In genomic region chr11:47163898-47164297, GRCh38 we compare ENCODE assay signal across 16 cellular contexts. TPM values are rescaled to one million over a fixed set of nuclear protein-coding genes. Genes with fewer than 3 reads are reported as not detected.
DNase-seq lines count a peak whose midpoint lies in the region; ATAC-seq, FAIRE-seq and TF ChIP-seq lines count a peak whose summit lies in the region.
"Had no signal": no experiment of that assay in that cellular context is flagged by ENCODE, and none has a peak within 500 bp of the region (broad histone marks: within the 10 kb centered on the region; RNA-seq: fewer than 3 reads in every experiment).

No MANE protein-coding gene starts in this region.

- no peak for ATAC-seq in T-helper 17 cell
- ATAC-seq in stimulated activated effector memory CD8-positive, alpha-beta T cell treated with anti-CD3 and anti-CD28 coated beads, Interleukin-12 subunit alpha, Interleukin-12 subunit beta, amount 100 ng/mL, for 72 hours: no peak
- ATAC-seq in left lung: no peak
- ATAC-seq: GM12878 had no signal

- no peaks in the 10 kb centered on the region for H3K27me3 Mint-ChIP-seq in T-helper 17 cell

- H3K4me1 ChIP-seq in left lung: no peaks in the 10 kb centered on the region

- intact Hi-C loops in left lung (cut with DNase I): loop anchor here in 1 of 2 donors (5.0 kb wide), 1 partner anchor 277 kb away; no protein-coding TSS in a partner anchor

- H3K27ac Mint-ChIP-seq in T-helper 17 cell: peak overlapping the region; percentile 11
- peak overlapping the region; percentile 50 for H3K27ac Mint-ChIP-seq in stimulated activated effector memory CD8-positive, alpha-beta T cell treated with anti-CD3 and anti-CD28 coated beads, Interleukin-12 subunit alpha, Interleukin-12 subunit beta, amount 100 ng/mL, for 72 hours
- H3K27ac Mint-ChIP-seq: CD4-positive, CD25-positive, alpha-beta regulatory T cell; HFFc6 had no signal

- H3K36me3 ChIP-seq in left lung: peaks cover 4 to 68% of the 10 kb centered on the region in 2 donors

- DNase-seq in GM12892 (ENCODE audit: insufficient read length) (no peak), T-helper 17 cell (no peak), erythroblast (lab: John Stamatoyannopoulos, UW) (no peak), left lung (no peak), GM19238 (ENCODE audit: insufficient read length, low spot score) (no peak)
- DNase-seq in stimulated activated effector memory CD8-positive, alpha-beta T cell treated with anti-CD3 and anti-CD28 coated beads, Interleukin-12 subunit alpha, Interleukin-12 subunit beta, amount 100 ng/mL, for 72 hours (ENCODE audit: low spot score in 2 of 2): no peak
- no peak for DNase-seq in activated CD4-positive, CD25-positive, alpha-beta regulatory T cell treated with anti-CD3 and anti-CD28 coated beads, Interleukin-2, amount 50 U/mL, for 72 hours
- DNase-seq: ACHN; CD4-positive, CD25-positive, alpha-beta regulatory T cell; DMS53; HCEC 1CT; HFFc6 had no signal

- no peaks in the 10 kb centered on the region for H3K36me3 Mint-ChIP-seq in T-helper 17 cell (ENCODE audit: low read depth)
- H3K36me3 Mint-ChIP-seq in stimulated activated effector memory CD8-positive, alpha-beta T cell treated with anti-CD3 and anti-CD28 coated beads, Interleukin-12 subunit alpha, Interleukin-12 subunit beta, amount 100 ng/mL, for 72 hours: peaks cover 72% of the 10 kb centered on the region

- TF ChIP-seq CTCF in left lung (IDR thresholded peaks at IDR 0.05): no peak

- FAIRE-seq in GM12892 (lab: Jason Lieb, UNC): no peak
- FAIRE-seq: GM12878, GM19239, HTR-8/SVneo had no signal

- no peaks in the 10 kb centered on the region for H3K9me3 Mint-ChIP-seq in stimulated activated effector memory CD8-positive, alpha-beta T cell treated with anti-CD3 and anti-CD28 coated beads, Interleukin-12 subunit alpha, Interleukin-12 subunit beta, amount 100 ng/mL, for 72 hours
- H3K9me3 Mint-ChIP-seq: CD4-positive, CD25-positive, alpha-beta regulatory T cell; HFFc6 had no signal

- H3K4me3 ChIP-seq in left lung: no peak overlapping the region
- H3K4me3 ChIP-seq: BLaER1 treated with 17β-estradiol and CSF1 and Interleukin-3, amounts not matched to agents 10 nM and 100 nM; GM12878 had no signal

- no peaks in the 10 kb centered on the region for H3K27me3 ChIP-seq in left lung
- H3K27me3 ChIP-seq: BLaER1 treated with 17β-estradiol and CSF1 and Interleukin-3, amounts not matched to agents 10 nM and 100 nM had no signal

- H3K27ac ChIP-seq in left lung: no peak overlapping the region
- H3K27ac ChIP-seq: BLaER1 treated with 17β-estradiol and CSF1 and Interleukin-3, amounts not matched to agents 10 nM and 100 nM had no signal

- no peaks in the 10 kb centered on the region for H3K4me1 Mint-ChIP-seq in T-helper 17 cell
- H3K4me1 Mint-ChIP-seq in stimulated activated effector memory CD8-positive, alpha-beta T cell treated with anti-CD3 and anti-CD28 coated beads, Interleukin-12 subunit alpha, Interleukin-12 subunit beta, amount 100 ng/mL, for 72 hours: no peaks in the 10 kb centered on the region

- TF ChIP-seq POLR2A in GM12892 (IDR thresholded peaks at IDR 0.05; ENCODE audit: low read depth, low read length) (peak; percentile 14; the same call in 1 of the 2 replicates), erythroblast (IDR thresholded peaks at IDR 0.05; ENCODE audit: low read length) (peak; percentile 21)

- H3K4me3 Mint-ChIP-seq in T-helper 17 cell: no peak overlapping the region
- H3K4me3 Mint-ChIP-seq in stimulated activated effector memory CD8-positive, alpha-beta T cell treated with anti-CD3 and anti-CD28 coated beads, Interleukin-12 subunit alpha, Interleukin-12 subunit beta, amount 100 ng/mL, for 72 hours: no peak overlapping the region
- H3K4me3 Mint-ChIP-seq: HFFc6 had no signal

- H3K9me3 ChIP-seq in T-helper 17 cell (ENCODE audit: control insufficient read depth, low read length, poor library complexity, severe bottlenecking) (no peaks in the 10 kb centered on the region), left lung (no peaks in the 10 kb centered on the region)
- H3K9me3 ChIP-seq: BLaER1 treated with 17β-estradiol and CSF1 and Interleukin-3, amounts not matched to agents 10 nM and 100 nM had no signal

RNA-seq across cellular contexts. Expression of gene ARFGAP2, which starts 12.8 kb away (rescaled TPM):
- 40.7 TPM for polyA plus RNA-seq in GM12892 (2012; ENCODE audit: missing spikeins)
- total RNA-seq in T-helper 17 cell: 100 to 1,000 TPM; 181 to 189 TPM
- total RNA-seq in left lung: 10 to 100 TPM; 79.1 to 86.3 TPM

RNA-seq across cellular contexts. Expression of gene PACSIN3, which starts 22.3 kb away (rescaled TPM):
- 1.2 TPM for polyA plus RNA-seq in GM12892 (2012; ENCODE audit: missing spikeins)
- total RNA-seq in T-helper 17 cell (1 to 10 TPM in 1 of 2 donors, under 1 TPM in 1; 0.30 to 1.4 TPM), left lung (10 to 100 TPM; 32.9 to 44.2 TPM)
- total RNA-seq: CD4-positive, CD25-positive, alpha-beta regulatory T cell had no signal

RNA-seq across cellular contexts. Expression of gene DDB2, which starts 50.9 kb away (rescaled TPM):
- 130 TPM for polyA plus RNA-seq in GM12892 (2012; ENCODE audit: missing spikeins)
- 10 to 100 TPM; 75.3 to 77.0 TPM for total RNA-seq in T-helper 17 cell
- 10 to 100 TPM; 32.0 to 33.1 TPM for total RNA-seq in left lung

Comparison
In these comparisons a context has a peak if more than half of its experiments do, and no peak if none do; other contexts are left out.
1. RNA of gene PACSIN3, which starts 22.3 kb away (total RNA-seq): 32.9 to 44.2 TPM in left lung; 0.30 to 1.4 TPM in T-helper 17 cell; every median in the first group is over 10 times any median in the second.